8 cellular contexts compared by ENCODE assay signal in the genomic region with DNA sequence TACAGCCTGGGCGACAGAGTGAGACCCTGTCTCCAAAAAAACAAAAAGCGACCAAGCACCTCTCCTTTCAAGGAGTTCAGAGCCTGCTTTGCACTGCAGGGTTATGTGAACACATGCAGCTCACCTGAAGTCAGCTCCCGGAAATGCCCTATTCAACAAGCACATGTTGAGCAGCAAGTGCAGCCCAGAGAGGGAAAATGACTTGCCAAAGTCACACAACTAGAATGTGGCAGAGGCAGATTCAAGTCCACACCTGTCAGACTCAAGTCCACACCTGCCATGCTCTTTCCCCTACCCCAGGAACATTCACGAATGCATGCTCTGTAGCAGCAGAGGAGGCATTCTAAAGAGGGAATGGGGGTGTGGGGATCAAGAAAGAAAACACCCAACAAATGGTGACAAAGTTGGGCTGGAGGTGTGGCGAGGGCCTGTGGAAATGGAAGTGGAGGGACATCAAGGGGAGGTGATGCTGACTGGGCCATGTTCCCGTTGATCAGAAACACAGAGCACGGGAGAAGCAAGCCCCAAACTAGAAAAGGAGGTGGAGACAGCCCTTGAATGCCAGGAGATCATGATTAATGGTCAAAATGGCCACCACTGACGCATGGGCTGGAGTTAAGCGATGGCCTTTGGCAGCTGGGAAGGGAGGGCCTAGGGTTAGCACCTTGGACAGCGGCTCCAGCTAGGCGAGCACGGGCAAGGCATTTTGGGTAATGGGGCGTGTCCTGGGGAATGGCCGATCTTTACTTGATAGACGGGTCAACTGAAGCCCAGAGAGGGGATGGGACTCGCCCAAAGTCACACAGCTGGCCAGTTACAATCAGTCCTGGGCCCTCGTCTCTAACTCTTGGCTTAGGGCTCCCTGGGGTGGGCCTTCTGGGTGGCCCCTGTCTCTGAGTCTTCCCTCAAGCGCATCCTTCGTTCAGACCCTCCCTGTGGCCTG. TPM values are rescaled to one million over a fixed set of nuclear protein-coding genes. Genes with fewer than 3 reads are reported as not detected.
A peak's percentile ranks its signal among the peaks of the same experiment; 100 is the strongest.
DNase-seq lines count a peak whose midpoint lies in the region; ATAC-seq and TF ChIP-seq lines count a peak whose summit lies in the region.

No MANE protein-coding gene starts in this region.

- peaks cover 32% of the 10 kb centered on the region for H3K27me3 Mint-ChIP-seq in T-helper 17 cell

- H3K27ac Mint-ChIP-seq in T-helper 17 cell: no peak overlapping the region

- no peaks in the 10 kb centered on the region for H3K4me1 ChIP-seq in RWPE2 (ENCODE audit: insufficient read depth, poor library complexity, severe bottlenecking)

- no peak overlapping the region for H3K4me3 Mint-ChIP-seq in T-helper 17 cell

- no peak for TF ChIP-seq CTCF in RWPE2 (IDR thresholded peaks at IDR 0.05; ENCODE audit: poor library complexity, severe bottlenecking)

- no peaks in the 10 kb centered on the region for H3K36me3 Mint-ChIP-seq in T-helper 17 cell (ENCODE audit: low read depth)

- H3K27ac ChIP-seq in RWPE2 (ENCODE audit: poor library complexity, severe bottlenecking): no peak overlapping the region

- DNase-seq in activated CD8-positive, alpha-beta memory T cell treated with anti-CD3 and anti-CD28 coated beads, Interleukin-2, amount 50 U/mL, for 48 hours: peak; percentile 75
- DNase-seq in activated CD8-positive, alpha-beta memory T cell treated with anti-CD3 and anti-CD28 coated beads for 24 hours: no peak
- DNase-seq in RWPE2 (ENCODE audit: low spot score): no peak
- DNase-seq in fibroblast of gingiva (ENCODE audit: low read depth): peak; percentile 17
- DNase-seq in stimulated activated CD4-positive, alpha-beta T cell treated with anti-CD3 and anti-CD28 coated beads, Interleukin-4, amount 100 ng/mL, for 24 hours: peak; percentile 22
- no peak for DNase-seq in T-helper 17 cell
- no peak for DNase-seq in C1 segment of cervical spinal cord (lab: John Stamatoyannopoulos, UW)

- no peaks in the 10 kb centered on the region for H3K36me3 ChIP-seq in RWPE2 (ENCODE audit: low read depth)

- H3K27me3 ChIP-seq in RWPE2 (ENCODE audit: insufficient read depth, poor library complexity, severe bottlenecking): no peaks in the 10 kb centered on the region

- ATAC-seq in RWPE2 (ENCODE audit: low read depth) (peak; percentile 63), HG03460 (IDR thresholded peaks at IDR 0.05; ENCODE audit: unreplicated experiment) (no peak), T-helper 17 cell (no peak)

- peaks cover 25% of the 10 kb centered on the region for H3K4me1 Mint-ChIP-seq in T-helper 17 cell

- no peak overlapping the region for H3K4me3 ChIP-seq in RWPE2 (ENCODE audit: severe bottlenecking)

- H3K9me3 ChIP-seq in RWPE2 (ENCODE audit: severe bottlenecking) (no peaks in the 10 kb centered on the region), T-helper 17 cell (ENCODE audit: control insufficient read depth, low read length, poor library complexity, severe bottlenecking) (no peaks in the 10 kb centered on the region)

RNA-seq across cellular contexts. Expression of a gene that starts 21.5 kb away (rescaled TPM):
- total RNA-seq in T-helper 17 cell: under 1 TPM; 0.07 to 0.42 TPM

Comparison
In these comparisons a context has a peak if more than half of its experiments do, and no peak if none do; other contexts are left out.
1. DNase-seq: peak in activated CD8-positive, alpha-beta memory T cell treated with anti-CD3 and anti-CD28 coated beads, Interleukin-2, amount 50 U/mL, for 48 hours (single experiment), fibroblast of gingiva (single experiment) and stimulated activated CD4-positive, alpha-beta T cell treated with anti-CD3 and anti-CD28 coated beads, Interleukin-4, amount 100 ng/mL, for 24 hours (single experiment); none in activated CD8-positive, alpha-beta memory T cell treated with anti-CD3 and anti-CD28 coated beads for 24 hours (single experiment), RWPE2 (single experiment), T-helper 17 cell (0 of 3) and C1 segment of cervical spinal cord (0 of 14).